In the genomic region with DNA sequence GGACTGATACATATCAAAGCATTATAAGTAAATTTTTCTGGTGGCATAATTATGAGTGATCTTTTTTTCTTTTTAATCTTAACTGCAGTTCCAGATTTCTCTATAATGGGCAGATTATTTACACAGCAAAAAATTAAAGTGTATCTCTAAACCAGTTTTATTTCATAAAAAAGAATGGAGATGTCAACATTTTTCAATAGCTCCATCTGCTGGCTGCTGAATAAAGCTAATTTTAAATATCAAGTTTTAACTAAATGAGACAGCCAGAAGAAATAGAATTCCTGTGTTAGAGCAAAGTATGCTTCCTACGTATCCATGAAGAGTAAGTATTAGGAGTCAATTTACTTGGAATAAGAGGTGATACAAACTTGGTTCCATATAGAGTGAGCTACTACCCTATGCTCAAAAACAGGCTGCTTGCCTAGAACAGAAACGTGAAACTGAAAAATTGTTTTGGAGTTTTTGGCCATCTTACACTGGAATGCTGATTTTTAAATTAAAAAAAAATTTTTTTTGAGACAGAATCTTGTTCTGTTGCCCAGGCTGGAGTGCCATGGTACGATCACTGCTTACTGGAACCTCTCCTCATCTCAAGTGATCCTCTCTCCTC, we compare ENCODE assay signal across 8 cellular contexts. TPM values are rescaled to one million over a fixed set of nuclear protein-coding genes. Genes with fewer than 3 reads are reported as not detected.
DNase-seq lines count a peak whose midpoint lies in the region; ATAC-seq and TF ChIP-seq lines count a peak whose summit lies in the region.

No MANE protein-coding gene starts in this region.

- CTCF ChIA-PET in A673 (lab: Charles Lee), result interaction anchor here (0.6 to 1.4 kb wide), 7 partner anchors 9 to 671 kb away, joined by 3 to 6 read pairs (median 4); no protein-coding TSS in a partner anchor
- CTCF ChIA-PET in activated CD4-positive, alpha-beta memory T cell treated with anti-CD3 and anti-CD28 coated beads for 36 hours (lab: Charles Lee), result interaction anchor here (0.6 to 3.4 kb wide), 47 partner anchors 9 to 671 kb away, joined by 3 to 34 read pairs (median 4); partner anchors contain the start of genes BRCA2, N4BP2L1, N4BP2L2 and ZAR1L

- no peak overlapping the region for H3K27ac Mint-ChIP-seq in stimulated activated memory B cell treated with anti-CD40 and anti-IgM and Interleukin-4, amounts not matched to agents 10 μg/mL and 1 μg/mL and 100 μg/mL, for 72 hours
- no peak overlapping the region for H3K27ac Mint-ChIP-seq in activated T-helper 1 cell treated with anti-CD3 and anti-CD28 coated beads, Interleukin-12 subunit alpha, Interleukin-12 subunit beta, Interleukin-2, Interleukin-4 antibody, amounts not matched to agents 30 ng/mL and 10 ng/mL and 1 ng/mL, durations not matched to agents 14 hours and 24 hours and 36 hours
- H3K27ac Mint-ChIP-seq in activated CD4-positive, alpha-beta memory T cell treated with anti-CD3 and anti-CD28 coated beads for 36 hours, result no peak overlapping the region

- no peak overlapping the region for H3K4me3 Mint-ChIP-seq in stimulated activated memory B cell treated with anti-CD40 and anti-IgM and Interleukin-4, amounts not matched to agents 10 μg/mL and 1 μg/mL and 100 μg/mL, for 72 hours
- no peak overlapping the region for H3K4me3 Mint-ChIP-seq in activated T-helper 1 cell treated with anti-CD3 and anti-CD28 coated beads, Interleukin-12 subunit alpha, Interleukin-12 subunit beta, Interleukin-2, Interleukin-4 antibody, amounts not matched to agents 30 ng/mL and 10 ng/mL and 1 ng/mL, durations not matched to agents 14 hours and 24 hours and 36 hours
- H3K4me3 Mint-ChIP-seq in activated CD4-positive, alpha-beta memory T cell treated with anti-CD3 and anti-CD28 coated beads for 36 hours, result no peak overlapping the region

- H3K9me3 ChIP-seq in A673 (ENCODE audit: low read depth, low read length, poor library complexity, severe bottlenecking), result peaks cover 6% of the 10 kb centered on the region

- H3K4me3 ChIP-seq in A673 (ENCODE audit: low read depth, low read length, poor library complexity, severe bottlenecking), result no peak overlapping the region

- DNase-seq in A673 (ENCODE audit: low spot score) (peak; percentile 54), GM13976 (ENCODE audit: low spot score) (peak; percentile 38), SK-MEL-5 (ENCODE audit: low read depth, low spot score) (peak; percentile 46), globus pallidus (ENCODE audit: low spot score) (peak; percentile 30), cortex of kidney (lab: John Stamatoyannopoulos, UW) (no peak)
- no peak for DNase-seq in activated T-helper 1 cell treated with anti-CD3 and anti-CD28 coated beads, Interleukin-12 subunit alpha, Interleukin-12 subunit beta, Interleukin-2, Interleukin-4 antibody, amounts not matched to agents 30 ng/mL and 10 ng/mL and 1 ng/mL, durations not matched to agents 14 hours and 24 hours and 36 hours (ENCODE audit: low spot score)
- DNase-seq in activated CD4-positive, alpha-beta memory T cell treated with anti-CD3 and anti-CD28 coated beads for 36 hours, result no peak

- H3K9me3 Mint-ChIP-seq in stimulated activated memory B cell treated with anti-CD40 and anti-IgM and Interleukin-4, amounts not matched to agents 10 μg/mL and 1 μg/mL and 100 μg/mL, for 72 hours, result peaks cover 12% of the 10 kb centered on the region
- peaks cover 22% of the 10 kb centered on the region for H3K9me3 Mint-ChIP-seq in activated T-helper 1 cell treated with anti-CD3 and anti-CD28 coated beads, Interleukin-12 subunit alpha, Interleukin-12 subunit beta, Interleukin-2, Interleukin-4 antibody, amounts not matched to agents 30 ng/mL and 10 ng/mL and 1 ng/mL, durations not matched to agents 14 hours and 24 hours and 36 hours
- H3K9me3 Mint-ChIP-seq in activated CD4-positive, alpha-beta memory T cell treated with anti-CD3 and anti-CD28 coated beads for 36 hours, result peaks cover 20% of the 10 kb centered on the region

- no peaks in the 10 kb centered on the region for H3K4me1 ChIP-seq in A673 (ENCODE audit: insufficient read depth, low read length, poor library complexity, severe bottlenecking)

- peaks cover 9% of the 10 kb centered on the region for H3K36me3 Mint-ChIP-seq in stimulated activated memory B cell treated with anti-CD40 and anti-IgM and Interleukin-4, amounts not matched to agents 10 μg/mL and 1 μg/mL and 100 μg/mL, for 72 hours
- peaks cover 4% of the 10 kb centered on the region for H3K36me3 Mint-ChIP-seq in activated T-helper 1 cell treated with anti-CD3 and anti-CD28 coated beads, Interleukin-12 subunit alpha, Interleukin-12 subunit beta, Interleukin-2, Interleukin-4 antibody, amounts not matched to agents 30 ng/mL and 10 ng/mL and 1 ng/mL, durations not matched to agents 14 hours and 24 hours and 36 hours (ENCODE audit: low read depth)
- H3K36me3 Mint-ChIP-seq in activated CD4-positive, alpha-beta memory T cell treated with anti-CD3 and anti-CD28 coated beads for 36 hours, result peaks cover 11% of the 10 kb centered on the region

- no peaks in the 10 kb centered on the region for H3K36me3 ChIP-seq in A673 (ENCODE audit: insufficient read depth, low read length, poor library complexity, severe bottlenecking)

- H3K27me3 Mint-ChIP-seq in stimulated activated memory B cell treated with anti-CD40 and anti-IgM and Interleukin-4, amounts not matched to agents 10 μg/mL and 1 μg/mL and 100 μg/mL, for 72 hours, result no peaks in the 10 kb centered on the region
- H3K27me3 Mint-ChIP-seq in activated T-helper 1 cell treated with anti-CD3 and anti-CD28 coated beads, Interleukin-12 subunit alpha, Interleukin-12 subunit beta, Interleukin-2, Interleukin-4 antibody, amounts not matched to agents 30 ng/mL and 10 ng/mL and 1 ng/mL, durations not matched to agents 14 hours and 24 hours and 36 hours (ENCODE audit: insufficient read depth), result peaks cover 19% of the 10 kb centered on the region
- no peaks in the 10 kb centered on the region for H3K27me3 Mint-ChIP-seq in activated CD4-positive, alpha-beta memory T cell treated with anti-CD3 and anti-CD28 coated beads for 36 hours

- peaks cover 8% of the 10 kb centered on the region for H3K4me1 Mint-ChIP-seq in stimulated activated memory B cell treated with anti-CD40 and anti-IgM and Interleukin-4, amounts not matched to agents 10 μg/mL and 1 μg/mL and 100 μg/mL, for 72 hours
- H3K4me1 Mint-ChIP-seq in activated T-helper 1 cell treated with anti-CD3 and anti-CD28 coated beads, Interleukin-12 subunit alpha, Interleukin-12 subunit beta, Interleukin-2, Interleukin-4 antibody, amounts not matched to agents 30 ng/mL and 10 ng/mL and 1 ng/mL, durations not matched to agents 14 hours and 24 hours and 36 hours (ENCODE audit: low read depth), result peaks cover 12% of the 10 kb centered on the region
- H3K4me1 Mint-ChIP-seq in activated CD4-positive, alpha-beta memory T cell treated with anti-CD3 and anti-CD28 coated beads for 36 hours (ENCODE audit: low read depth), result peaks cover 8% of the 10 kb centered on the region

- H3K27me3 ChIP-seq in A673 (replicated peaks; ENCODE audit: insufficient read depth, low read depth, low read length, poor library complexity), result no peaks in the 10 kb centered on the region

- in situ Hi-C loops in GM13976 (cut with MboI; ENCODE audit: low sequenced_read_pairs, unreplicated experiment), result loop anchor here (25.0 kb wide), 3 partner anchors 331 to 956 kb away; partner anchors contain the start of gene KL
- in situ Hi-C loops in SK-MEL-5 (cut with HindIII; ENCODE audit: low pct_unique_long_range_greater_than_20kb, low sequenced_read_pairs), result no loop called here

- no peak overlapping the region for H3K27ac ChIP-seq in A673 (ENCODE audit: low read depth, low read length, poor library complexity, severe bottlenecking)

- TF ChIP-seq CTCF in A673 (conservative IDR thresholded peaks at IDR 0.05; ENCODE audit: low read depth, low read length) (peak; percentile 70), GM13976 (IDR thresholded peaks at IDR 0.05; ENCODE audit: borderline replicate concordance, control extremely low read depth, extremely low read depth, insufficient read depth, missing control alignments) (peak; percentile 34)

- intact Hi-C loops in A673 (cut with micrococcal nuclease; ENCODE audit: unreplicated experiment), result loop anchor here (2.0 to 10.0 kb wide), 4 partner anchors 562 to 866 kb away; no protein-coding TSS in a partner anchor
- intact Hi-C loops in activated T-helper 1 cell treated with anti-CD3 and anti-CD28 coated beads, Interleukin-12 subunit alpha, Interleukin-12 subunit beta, Interleukin-2, Interleukin-4 antibody, amounts not matched to agents 30 ng/mL and 10 ng/mL and 1 ng/mL, durations not matched to agents 14 hours and 24 hours and 36 hours (cut with micrococcal nuclease), result loop anchor here (1.0 to 10.0 kb wide), 5 partner anchors 114 to 669 kb away; partner anchors contain the start of genes BRCA2, FRY and ZAR1L
- intact Hi-C loops in activated CD4-positive, alpha-beta memory T cell treated with anti-CD3 and anti-CD28 coated beads for 36 hours (cut with micrococcal nuclease), result loop anchor here (1.0 kb wide), 3 partner anchors 114 to 671 kb away; no protein-coding TSS in a partner anchor

- ATAC-seq in stimulated activated memory B cell treated with anti-CD40 and anti-IgM and Interleukin-4, amounts not matched to agents 10 μg/mL and 1 μg/mL and 100 μg/mL, for 72 hours, result no peak

- POLR2A ChIA-PET in A673 (lab: Charles Lee; ENCODE audit: low non-redundant PET), result no interaction called here
- POLR2A ChIA-PET in activated CD4-positive, alpha-beta memory T cell treated with anti-CD3 and anti-CD28 coated beads for 36 hours (lab: Charles Lee), result no interaction called here

- BruUV-seq in A673 (replicated peaks; lab: Mats Ljungman, UMichigan), result no TSS peak

RNA-seq across cellular contexts. Expression of gene PDS5B, which starts 5.0 kb away (rescaled TPM):
- 94.7 and 95.5 TPM in 2 replicates for total RNA-seq in A673 (2021)
- 13.4 and 15.2 TPM in 2 replicates for total RNA-seq in SK-MEL-5 (2014; rRNA removed; shearing (Covaris generic))
- 12.4 and 13.5 TPM in 2 replicates for polyA plus RNA-seq in SK-MEL-5 (2015; cell fraction: cytosol; rRNA removed)
- polyA plus RNA-seq in SK-MEL-5 (2015; cell fraction: nucleus; rRNA removed), result 17.5 and 18.6 TPM in 2 replicates
- 57.8 and 62.7 TPM in 2 replicates for total RNA-seq in activated T-helper 1 cell treated with anti-CD3 and anti-CD28 coated beads, Interleukin-12 subunit alpha, Interleukin-12 subunit beta, Interleukin-2, Interleukin-4 antibody, amounts not matched to agents 30 ng/mL and 10 ng/mL and 1 ng/mL, durations not matched to agents 14 hours and 24 hours and 36 hours
- total RNA-seq in activated CD4-positive, alpha-beta memory T cell treated with anti-CD3 and anti-CD28 coated beads for 36 hours, result 10 to 100 TPM; 59.4 to 61.7 TPM

RNA-seq across cellular contexts. Expression of gene N4BP2L2, which starts 42.7 kb away (rescaled TPM):
- 96.8 and 113 TPM in 2 replicates for total RNA-seq in A673 (2021)
- total RNA-seq in SK-MEL-5 (2014; rRNA removed; shearing (Covaris generic)), result 104 TPM in 2 replicates
- polyA plus RNA-seq in SK-MEL-5 (2015; cell fraction: cytosol; rRNA removed), result 45.5 and 101 TPM in 2 replicates
- polyA plus RNA-seq in SK-MEL-5 (2015; cell fraction: nucleus; rRNA removed), result 389 and 455 TPM in 2 replicates
- total RNA-seq in activated T-helper 1 cell treated with anti-CD3 and anti-CD28 coated beads, Interleukin-12 subunit alpha, Interleukin-12 subunit beta, Interleukin-2, Interleukin-4 antibody, amounts not matched to agents 30 ng/mL and 10 ng/mL and 1 ng/mL, durations not matched to agents 14 hours and 24 hours and 36 hours, result 87.1 and 92.8 TPM in 2 replicates
- 100 to 1,000 TPM in 1 of 2 experiments, 10 to 100 TPM in 1; 86.6 to 102 TPM for total RNA-seq in activated CD4-positive, alpha-beta memory T cell treated with anti-CD3 and anti-CD28 coated beads for 36 hours

Comparison
In these comparisons a context has a peak if more than half of its experiments do, and no peak if none do; other contexts are left out.
1. DNase-seq: peak in A673 (single experiment), GM13976 (single experiment), SK-MEL-5 (single experiment) and globus pallidus (single experiment); none in activated T-helper 1 cell treated with anti-CD3 and anti-CD28 coated beads, Interleukin-12 subunit alpha, Interleukin-12 subunit beta, Interleukin-2, Interleukin-4 antibody, amounts not matched to agents 30 ng/mL and 10 ng/mL and 1 ng/mL, durations not matched to agents 14 hours and 24 hours and 36 hours (single experiment), cortex of kidney (single experiment) and activated CD4-positive, alpha-beta memory T cell treated with anti-CD3 and anti-CD28 coated beads for 36 hours (single experiment).